ENCODE assay signal across 28 cellular contexts in genomic region chrX:150152036-150152435, GRCh38.
"Had no signal": no experiment of that assay in that cellular context is flagged by ENCODE, and none has a peak within 500 bp of the region (broad histone marks: within the 10 kb centered on the region; RNA-seq: fewer than 3 reads in every experiment).

No MANE protein-coding gene starts in this region.

- H3K9me3 Mint-ChIP-seq: natural killer cell; stimulated activated effector memory CD8-positive, alpha-beta T cell treated with anti-CD3 and anti-CD28 coated beads, Interleukin-12 subunit alpha, Interleukin-12 subunit beta, amount 100 ng/mL, for 72 hours; stimulated activated naive B cell treated with anti-CD40 and anti-IgM and Interleukin-4, amounts not matched to agents 10 μg/mL and 1 μg/mL and 100 μg/mL, for 72 hours; stimulated activated naive CD8-positive, alpha-beta T cell treated with anti-CD3 and anti-CD28 coated beads, Interleukin-15, Interleukin-2, amounts not matched to agents 100 ng/mL and 50 ng/mL, for 24 hours had no signal

- H3K9ac ChIP-seq: neural progenitor cell, parathyroid adenoma had no signal

- H3K36me3 Mint-ChIP-seq: naive thymus-derived CD4-positive, alpha-beta T cell; natural killer cell; neural progenitor cell; stimulated activated effector memory CD8-positive, alpha-beta T cell treated with anti-CD3 and anti-CD28 coated beads, Interleukin-12 subunit alpha, Interleukin-12 subunit beta, amount 100 ng/mL, for 72 hours; stimulated activated naive B cell treated with anti-CD40 and anti-IgM and Interleukin-4, amounts not matched to agents 10 μg/mL and 1 μg/mL and 100 μg/mL, for 72 hours had no signal

- H3K27me3 Mint-ChIP-seq: progenitor cell of endocrine pancreas; stimulated activated naive CD8-positive, alpha-beta T cell treated with anti-CD3 and anti-CD28 coated beads, Interleukin-15, Interleukin-2, amounts not matched to agents 100 ng/mL and 50 ng/mL, for 24 hours had no signal

- H3K27ac Mint-ChIP-seq: naive thymus-derived CD4-positive, alpha-beta T cell; natural killer cell; nephron; neural progenitor cell; progenitor cell of endocrine pancreas; stimulated activated effector memory CD8-positive, alpha-beta T cell treated with anti-CD3 and anti-CD28 coated beads, Interleukin-12 subunit alpha, Interleukin-12 subunit beta, amount 100 ng/mL, for 72 hours; stimulated activated naive B cell treated with anti-CD40 and anti-IgM and Interleukin-4, amounts not matched to agents 10 μg/mL and 1 μg/mL and 100 μg/mL, for 72 hours; stimulated activated naive CD8-positive, alpha-beta T cell treated with anti-CD3 and anti-CD28 coated beads, Interleukin-15, Interleukin-2, amounts not matched to agents 100 ng/mL and 50 ng/mL, for 24 hours had no signal

- H3K4me2 ChIP-seq: neural progenitor cell had no signal

- H3K9me3 ChIP-seq: neutrophil, ovary, psoas muscle, right lobe of liver, sigmoid colon, stomach, thoracic aorta, thyroid gland, tibial nerve, upper lobe of left lung had no signal

- H3K36me3 ChIP-seq: neural progenitor cell, neutrophil, ovary, right lobe of liver, sigmoid colon, stomach, thoracic aorta, thyroid gland, tibial nerve, upper lobe of left lung had no signal

- ATAC-seq: naive thymus-derived CD4-positive, alpha-beta T cell; natural killer cell; psoas muscle; right cardiac atrium; right lobe of liver; stimulated activated effector memory CD8-positive, alpha-beta T cell treated with anti-CD3 and anti-CD28 coated beads, Interleukin-12 subunit alpha, Interleukin-12 subunit beta, amount 100 ng/mL, for 72 hours; stimulated activated naive B cell treated with anti-CD40 and anti-IgM and Interleukin-4, amounts not matched to agents 10 μg/mL and 1 μg/mL and 100 μg/mL, for 72 hours had no signal

- DNase-seq: naive thymus-derived CD4-positive, alpha-beta T cell; natural killer cell; nucleus accumbens; ovary; psoas muscle; right cardiac atrium; right lobe of liver; sigmoid colon; small intestine; stimulated activated CD4-positive, alpha-beta T cell treated with anti-CD3 and anti-CD28 coated beads, Interleukin-15, amount 100 ng/mL, for 24 hours; stimulated activated CD4-positive, alpha-beta T cell treated with anti-CD3 and anti-CD28 coated beads, Interleukin-2, amount 100 ng/mL, for 24 hours; stimulated activated CD4-positive, alpha-beta T cell treated with anti-CD3 and anti-CD28 coated beads, Interleukin-2, amount 100 ng/mL, for 48 hours; stimulated activated CD4-positive, alpha-beta T cell treated with anti-CD3 and anti-CD28 coated beads, Interleukin-4, amount 100 ng/mL, for 24 hours; stimulated activated naive B cell treated with anti-CD40 and anti-IgM and Interleukin-4, amounts not matched to agents 10 μg/mL and 1 μg/mL and 100 μg/mL, for 72 hours; stimulated activated naive CD4-positive, alpha-beta T cell treated with Interleukin-2 at 50 U/mL for 16 hours; stomach; thyroid gland; trophoblast cell; upper lobe of left lung had no signal

- H3K4me3 Mint-ChIP-seq: naive thymus-derived CD4-positive, alpha-beta T cell; natural killer cell; nephron; neural progenitor cell; stimulated activated effector memory CD8-positive, alpha-beta T cell treated with anti-CD3 and anti-CD28 coated beads, Interleukin-12 subunit alpha, Interleukin-12 subunit beta, amount 100 ng/mL, for 72 hours; stimulated activated naive B cell treated with anti-CD40 and anti-IgM and Interleukin-4, amounts not matched to agents 10 μg/mL and 1 μg/mL and 100 μg/mL, for 72 hours; stimulated activated naive CD8-positive, alpha-beta T cell treated with anti-CD3 and anti-CD28 coated beads, Interleukin-15, Interleukin-2, amounts not matched to agents 100 ng/mL and 50 ng/mL, for 24 hours had no signal

- H3K4me1 ChIP-seq: neural progenitor cell, parathyroid adenoma, psoas muscle, right lobe of liver, thyroid gland, tibial nerve, upper lobe of left lung had no signal

- H3K4me3 ChIP-seq: neural progenitor cell, ovary, psoas muscle, right lobe of liver, sigmoid colon, stomach, thoracic aorta, thyroid gland, tibial nerve, upper lobe of left lung had no signal

- H2AFZ ChIP-seq: neural progenitor cell, parathyroid adenoma had no signal

- H3K4me1 Mint-ChIP-seq: stimulated activated effector memory CD8-positive, alpha-beta T cell treated with anti-CD3 and anti-CD28 coated beads, Interleukin-12 subunit alpha, Interleukin-12 subunit beta, amount 100 ng/mL, for 72 hours; stimulated activated naive B cell treated with anti-CD40 and anti-IgM and Interleukin-4, amounts not matched to agents 10 μg/mL and 1 μg/mL and 100 μg/mL, for 72 hours had no signal

- H3K27ac ChIP-seq: neural progenitor cell, neutrophil, ovary, parathyroid adenoma, psoas muscle, right lobe of liver, sigmoid colon, stomach, thyroid gland, tibial nerve, upper lobe of left lung had no signal

- H3K27me3 ChIP-seq: neural progenitor cell, neutrophil, ovary, right lobe of liver, sigmoid colon, stomach, thyroid gland, tibial nerve, upper lobe of left lung had no signal
